Comparison of ENCODE assay signal across 1 cellular context in genomic region chr1:6489799-6490180, GRCh38.
TF ChIP-seq lines count a peak whose summit lies in the region.

No MANE protein-coding gene starts in this region.

TF ChIP-seq in K562, 482 proteins besides CTCF, POLR2A, EP300 and RAD21 (continued from another document and continues in another):
- TF ChIP-seq CTCFL (IDR thresholded peaks at IDR 0.05; ENCODE audit: borderline replicate concordance, insufficient read depth, low read depth, low read length, poor library complexity, severe bottlenecking) (peak; percentile 92), YY1 (IDR thresholded peaks at IDR 0.05; ENCODE audit: borderline replicate concordance in 1 of 3, control insufficient read depth in 1 of 3, extremely low read depth in 1 of 3, insufficient read depth in 3 of 3, insufficient read length in 1 of 3, insufficient replicate concordance in 2 of 3, low read depth in 1 of 3, low read length in 2 of 3) (peak in 2 of 3 experiments; percentile 34 to 61), SUPT5H (IDR thresholded peaks at IDR 0.05) (no peak), VEZF1 (CRISPR knock-in tag; IDR thresholded peaks at IDR 0.05) (0 out of 2 replicates have a peak, but pooled peaks have one; percentile 19), ZNF318 (IDR thresholded peaks at IDR 0.05; ENCODE audit: borderline replicate concordance in 1 of 2, low read depth in 1 of 2) (no peak), MAZ (CRISPR knock-in tag; conservative IDR thresholded peaks at IDR 0.05 in 1 of 2, IDR thresholded peaks at IDR 0.05 in 1 of 2) (peak in 1 of 2 experiments; percentile 44; a peak in 1 of 4 replicates), XRCC5 (IDR thresholded peaks at IDR 0.05; ENCODE audit: low read depth, low read length) (peak; percentile 98), TEAD1 (CRISPR knock-in tag; IDR thresholded peaks at IDR 0.05) (0 out of 4 replicates have a peak, but pooled peaks of 1 of the 2 experiments have one; percentile 48), NRF1 (conservative IDR thresholded peaks at IDR 0.05 in 1 of 2, IDR thresholded peaks at IDR 0.05 in 1 of 2) (peak in 1 of 2 experiments; percentile 51; a peak in 2 of 4 replicates), BCOR (IDR thresholded peaks at IDR 0.05) (no peak), ZNF143 (CRISPR knock-in tag; IDR thresholded peaks at IDR 0.05) (0 out of 2 replicates have a peak, but pooled peaks have one; percentile 18), JUND (IDR thresholded peaks at IDR 0.05; ENCODE audit: borderline replicate concordance, low read depth, low read length) (peak; percentile 43), JUND (tag; IDR thresholded peaks at IDR 0.05; ENCODE audit: borderline replicate concordance, low read depth, low read length) (no peak), ZBTB7A (IDR thresholded peaks at IDR 0.05; ENCODE audit: borderline replicate concordance, control insufficient read depth, low read depth, low read length) (peak; percentile 95), ZFP36 (IDR thresholded peaks at IDR 0.05; ENCODE audit: low read depth, low read length, partially characterized antibody) (no peak), GABPB1 (CRISPR knock-in tag; IDR thresholded peaks at IDR 0.05) (0 out of 2 replicates have a peak, but pooled peaks have one; percentile 15), BHLHE40 (IDR thresholded peaks at IDR 0.05; ENCODE audit: low read length) (0 out of 2 replicates have a peak, but pooled peaks have one; percentile 12), CREM (IDR thresholded peaks at IDR 0.05; ENCODE audit: low read depth) (0 out of 2 replicates have a peak, but pooled peaks have one; percentile 20), HBP1 (CRISPR knock-in tag; IDR thresholded peaks at IDR 0.05) (no peak), MGA (IDR thresholded peaks at IDR 0.05) (no peak), SRF (CRISPR knock-in tag; IDR thresholded peaks at IDR 0.05) (0 out of 4 replicates have a peak, but pooled peaks of 1 of the 2 experiments have one; percentile 5), MAX (CRISPR knock-in tag; IDR thresholded peaks at IDR 0.05) (peak; percentile 37; the same call in 1 of the 2 replicates), SAFB (IDR thresholded peaks at IDR 0.05; ENCODE audit: borderline replicate concordance, low read depth, low read length) (0 out of 2 replicates have a peak, but pooled peaks have one; percentile 11), TRIM28 (IDR thresholded peaks at IDR 0.05) (no peak), BRCA1 (IDR thresholded peaks at IDR 0.05) (no peak), BRCA1 (CRISPR knock-in tag; IDR thresholded peaks at IDR 0.05) (0 out of 2 replicates have a peak, but pooled peaks have one; percentile 22), ZNF175 (CRISPR knock-in tag; IDR thresholded peaks at IDR 0.05; ENCODE audit: low read depth) (no peak), FOXA3 (CRISPR knock-in tag; conservative IDR thresholded peaks at IDR 0.05 in 1 of 2, IDR thresholded peaks at IDR 0.05 in 1 of 2) (peak in 1 of 2 experiments; percentile 50; a peak in 1 of 4 replicates)
